18 cellular contexts compared by ENCODE assay signal in the genomic region with DNA sequence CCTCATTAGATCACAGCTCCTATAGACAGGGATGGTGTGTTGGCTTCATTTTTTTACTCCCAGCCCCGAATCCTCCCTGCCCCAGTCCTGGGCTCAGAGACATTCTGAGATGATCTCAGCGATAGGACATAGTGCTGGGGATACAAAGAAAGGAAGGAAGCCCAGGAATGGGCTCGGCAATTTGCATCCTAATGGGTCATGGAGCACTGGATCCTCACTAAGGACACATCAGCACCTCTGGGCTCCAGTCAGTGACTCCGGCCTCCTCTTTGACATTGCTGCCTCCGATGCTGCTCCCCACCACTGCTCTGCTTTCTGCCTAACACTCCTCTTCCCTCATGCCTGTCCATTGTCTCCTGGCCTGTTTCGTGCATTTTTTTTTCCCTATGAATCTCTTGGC.
DNase-seq lines count a peak whose midpoint lies in the region; ATAC-seq and TF ChIP-seq lines count a peak whose summit lies in the region.
"Had no signal": no experiment of that assay in that cellular context is flagged by ENCODE, and none has a peak within 500 bp of the region (broad histone marks: within the 10 kb centered on the region; RNA-seq: fewer than 3 reads in every experiment).

No MANE protein-coding gene starts in this region.

- POLR2A ChIA-PET in WTC11 (lab: Charles Lee) = no interaction called here

- no peaks in the 10 kb centered on the region for H3K36me3 ChIP-seq in GM23338 (ENCODE audit: insufficient read depth)

- DNase-seq in GM23338 (ENCODE audit: low spot score) = peak; percentile 67
- DNase-seq in WTC11 (ENCODE audit: low spot score) = peak; percentile 19
- peak; percentile 22 for DNase-seq in iPS-NIHi11 (ENCODE audit: low spot score)
- peak; percentile 67 for DNase-seq in posterior vena cava (ENCODE audit: low spot score)
- no peak for DNase-seq in natural killer cell
- DNase-seq: ACHN; C1 segment of cervical spinal cord; Calu3; CD4-positive, alpha-beta T cell; DMS 273 treated with DMSO at 0.1 percent for 48 hours; IMR-90; KBM-7 had no signal

- H3K4me3 Mint-ChIP-seq in GM23338 (no peak overlapping the region; the same call in 2 of the 3 replicates), WTC11 (no peak overlapping the region), natural killer cell (no peak overlapping the region)
- H3K4me3 Mint-ChIP-seq: B cell; CD4-positive, alpha-beta T cell had no signal

- no peak overlapping the region for H2AFZ ChIP-seq in GM23338

- intact Hi-C loops in posterior vena cava (cut with DNase I) = no loop called here
- intact Hi-C loops in natural killer cell (cut with micrococcal nuclease) = no loop called here

- H3K4me2 ChIP-seq in GM23338 = peak overlapping the region; percentile 56

- H4K20me1 ChIP-seq in GM23338 (replicated peaks; ENCODE audit: insufficient read depth) = no peaks in the 10 kb centered on the region

- TF ChIP-seq CTCF in GM23338 (conservative IDR thresholded peaks at IDR 0.05; ENCODE audit: low read depth in 2 of 2) (no peak), WTC11 (IDR thresholded peaks at IDR 0.05) (no peak), natural killer cell (IDR thresholded peaks at IDR 0.05) (no peak)

- peaks cover 8% of the 10 kb centered on the region; the same call in 1 of the 2 replicates for H3K9me2 ChIP-seq in GM23338 (ENCODE audit: insufficient read depth)

- peaks cover 53% of the 10 kb centered on the region for H3K4me1 ChIP-seq in GM23338 (ENCODE audit: insufficient read depth)

- no peak overlapping the region for H3K4me3 ChIP-seq in GM23338
- H3K4me3 ChIP-seq: GM12878 had no signal

- H3F3A ChIP-seq in GM23338 (replicated peaks; ENCODE audit: low read depth) = no peaks in the 10 kb centered on the region

- CTCF ChIA-PET in WTC11 (lab: Charles Lee) = interaction anchor here (2.8 kb wide), 1 partner anchor 87 kb away, joined by 7 read pairs; no protein-coding TSS in a partner anchor

- H3K79me2 ChIP-seq in GM23338 (replicated peaks; ENCODE audit: insufficient read depth) = no peaks in the 10 kb centered on the region

- H3K9me3 Mint-ChIP-seq in GM23338 (no peaks in the 10 kb centered on the region), WTC11 (no peaks in the 10 kb centered on the region), natural killer cell (no peaks in the 10 kb centered on the region)
- H3K9me3 Mint-ChIP-seq: CD4-positive, alpha-beta T cell had no signal

- H3K27ac Mint-ChIP-seq in GM23338 = peak overlapping the region; percentile 20; the same call in 1 of the 2 replicates
- H3K27ac Mint-ChIP-seq in WTC11 = peak overlapping the region; percentile 90
- no peak overlapping the region for H3K27ac Mint-ChIP-seq in natural killer cell
- H3K27ac Mint-ChIP-seq: B cell; CD4-positive, alpha-beta T cell had no signal

- ATAC-seq in GM23338 (peak; percentile 70), WTC11 (peak; percentile 71), natural killer cell (no peak), HG02870 (IDR thresholded peaks at IDR 0.05; ENCODE audit: unreplicated experiment) (no peak), GM18861 (IDR thresholded peaks at IDR 0.05; ENCODE audit: unreplicated experiment) (no peak), HG03025 (IDR thresholded peaks at IDR 0.05; ENCODE audit: low FRiP score, unreplicated experiment) (no peak)
- ATAC-seq: GM12878 had no signal

- H3K36me3 Mint-ChIP-seq in GM23338 (ENCODE audit: low read depth) (peaks cover 4% of the 10 kb centered on the region; the same call in 1 of the 3 replicates), WTC11 (no peaks in the 10 kb centered on the region), natural killer cell (no peaks in the 10 kb centered on the region)

- H3K27ac ChIP-seq in GM23338 (ENCODE audit: low read depth) = peak overlapping the region; percentile 82
- H3K27ac ChIP-seq: HL-60 had no signal

- peaks cover 67% of the 10 kb centered on the region for H3K4me1 Mint-ChIP-seq in GM23338
- peaks cover 76% of the 10 kb centered on the region for H3K4me1 Mint-ChIP-seq in WTC11
- H3K4me1 Mint-ChIP-seq in natural killer cell = no peaks in the 10 kb centered on the region
- H3K4me1 Mint-ChIP-seq: B cell had no signal

- H3K27me3 Mint-ChIP-seq in GM23338 (ENCODE audit: insufficient read depth, low read depth, poor library complexity) (peaks cover 3% of the 10 kb centered on the region), WTC11 (ENCODE audit: low read depth) (no peaks in the 10 kb centered on the region), natural killer cell (ENCODE audit: low read depth in 2 of 2) (peaks cover 0 to 3% of the 10 kb centered on the region in 2 donors)
- H3K27me3 Mint-ChIP-seq: CD4-positive, alpha-beta T cell had no signal

- no peaks in the 10 kb centered on the region for H3K27me3 ChIP-seq in GM23338 (ENCODE audit: insufficient read depth)

TF ChIP-seq in GM23338, 12 proteins besides CTCF, POLR2A, EP300 and RAD21 (continues in another document):
- TF ChIP-seq JUNB (IDR thresholded peaks at IDR 0.05; ENCODE audit: unreplicated experiment) (no peak), ZNF331 (CRISPR knock-in tag; IDR thresholded peaks at IDR 0.05; ENCODE audit: low read depth) (no peak)

TF ChIP-seq in WTC11, 78 proteins besides CTCF, POLR2A, EP300 and RAD21:
- no peak for TF ChIP-seq NFE2L1 (CRISPR knock-in tag; IDR thresholded peaks at IDR 0.05)
- TF ChIP-seq, protein P1, sequence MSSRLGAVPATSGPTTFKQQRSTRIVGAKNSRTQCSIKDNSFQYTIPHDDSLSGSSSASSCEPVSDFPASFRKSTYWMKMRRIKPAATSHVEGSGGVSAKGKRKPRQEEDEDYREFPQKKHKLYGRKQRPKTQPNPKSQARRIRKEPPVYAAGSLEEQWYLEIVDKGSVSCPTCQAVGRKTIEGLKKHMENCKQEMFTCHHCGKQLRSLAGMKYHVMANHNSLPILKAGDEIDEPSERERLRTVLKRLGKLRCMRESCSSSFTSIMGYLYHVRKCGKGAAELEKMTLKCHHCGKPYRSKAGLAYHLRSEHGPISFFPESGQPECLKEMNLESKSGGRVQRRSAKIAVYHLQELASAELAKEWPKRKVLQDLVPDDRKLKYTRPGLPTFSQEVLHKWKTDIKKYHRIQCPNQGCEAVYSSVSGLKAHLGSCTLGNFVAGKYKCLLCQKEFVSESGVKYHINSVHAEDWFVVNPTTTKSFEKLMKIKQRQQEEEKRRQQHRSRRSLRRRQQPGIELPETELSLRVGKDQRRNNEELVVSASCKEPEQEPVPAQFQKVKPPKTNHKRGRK (CRISPR knock-in tag; IDR thresholded peaks at IDR 0.05; ENCODE audit: borderline replicate concordance) = no peak
- TF ChIP-seq, protein P2, sequence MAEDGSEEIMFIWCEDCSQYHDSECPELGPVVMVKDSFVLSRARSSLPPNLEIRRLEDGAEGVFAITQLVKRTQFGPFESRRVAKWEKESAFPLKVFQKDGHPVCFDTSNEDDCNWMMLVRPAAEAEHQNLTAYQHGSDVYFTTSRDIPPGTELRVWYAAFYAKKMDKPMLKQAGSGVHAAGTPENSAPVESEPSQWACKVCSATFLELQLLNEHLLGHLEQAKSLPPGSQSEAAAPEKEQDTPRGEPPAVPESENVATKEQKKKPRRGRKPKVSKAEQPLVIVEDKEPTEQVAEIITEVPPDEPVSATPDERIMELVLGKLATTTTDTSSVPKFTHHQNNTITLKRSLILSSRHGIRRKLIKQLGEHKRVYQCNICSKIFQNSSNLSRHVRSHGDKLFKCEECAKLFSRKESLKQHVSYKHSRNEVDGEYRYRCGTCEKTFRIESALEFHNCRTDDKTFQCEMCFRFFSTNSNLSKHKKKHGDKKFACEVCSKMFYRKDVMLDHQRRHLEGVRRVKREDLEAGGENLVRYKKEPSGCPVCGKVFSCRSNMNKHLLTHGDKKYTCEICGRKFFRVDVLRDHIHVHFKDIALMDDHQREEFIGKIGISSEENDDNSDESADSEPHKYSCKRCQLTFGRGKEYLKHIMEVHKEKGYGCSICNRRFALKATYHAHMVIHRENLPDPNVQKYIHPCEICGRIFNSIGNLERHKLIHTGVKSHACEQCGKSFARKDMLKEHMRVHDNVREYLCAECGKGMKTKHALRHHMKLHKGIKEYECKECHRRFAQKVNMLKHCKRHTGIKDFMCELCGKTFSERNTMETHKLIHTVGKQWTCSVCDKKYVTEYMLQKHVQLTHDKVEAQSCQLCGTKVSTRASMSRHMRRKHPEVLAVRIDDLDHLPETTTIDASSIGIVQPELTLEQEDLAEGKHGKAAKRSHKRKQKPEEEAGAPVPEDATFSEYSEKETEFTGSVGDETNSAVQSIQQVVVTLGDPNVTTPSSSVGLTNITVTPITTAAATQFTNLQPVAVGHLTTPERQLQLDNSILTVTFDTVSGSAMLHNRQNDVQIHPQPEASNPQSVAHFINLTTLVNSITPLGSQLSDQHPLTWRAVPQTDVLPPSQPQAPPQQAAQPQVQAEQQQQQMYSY (CRISPR knock-in tag; IDR thresholded peaks at IDR 0.05) = peak; percentile 88
TF ChIP-seq in WTC11: peak in this region for 1.

Comparison
In these comparisons a context has a peak if more than half of its experiments do, and no peak if none do; other contexts are left out.
1. ATAC-seq: peak in GM23338 (single experiment) and WTC11 (single experiment); none in natural killer cell (0 of 3), HG02870 (single experiment), GM18861 (single experiment) and HG03025 (single experiment).
2. H3K27ac Mint-ChIP-seq: peak in GM23338 (single experiment) and WTC11 (single experiment); none in natural killer cell (0 of 2).